Comparison of ENCODE assay signal across 27 cellular contexts in the genomic region with DNA sequence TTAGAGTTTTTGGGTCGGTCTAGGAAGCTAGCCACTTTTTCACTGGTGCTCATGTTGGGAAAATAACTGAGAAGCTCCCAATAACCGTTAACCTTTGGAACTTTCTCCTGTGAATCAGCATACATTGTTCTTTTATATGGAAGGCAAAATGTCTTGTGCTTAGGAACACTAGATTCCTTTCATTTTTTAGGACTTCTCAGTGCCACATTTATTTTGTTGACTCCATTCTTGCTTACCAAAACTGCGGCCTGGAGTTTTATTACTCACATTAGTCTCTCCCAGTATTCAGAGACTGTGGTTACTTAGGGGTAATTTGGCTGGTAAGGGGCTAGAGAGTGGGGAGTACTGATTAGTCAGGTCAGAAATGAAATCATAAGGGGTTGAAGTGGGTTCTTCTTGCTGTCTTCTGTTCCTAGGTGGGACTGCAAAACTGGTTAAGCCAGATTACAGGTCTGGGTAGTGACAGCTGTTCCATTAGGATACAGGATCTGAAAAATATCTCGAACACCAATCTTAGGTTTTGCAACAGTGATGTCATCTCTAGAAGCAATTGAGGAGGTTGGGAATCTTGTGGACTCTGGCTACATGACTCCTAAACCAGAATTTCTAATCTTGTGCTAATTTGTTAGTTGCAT.
DNase-seq lines count a peak whose midpoint lies in the region; ATAC-seq and TF ChIP-seq lines count a peak whose summit lies in the region.
"Had no signal": no experiment of that assay in that cellular context is flagged by ENCODE, and none has a peak within 500 bp of the region (broad histone marks: within the 10 kb centered on the region; RNA-seq: fewer than 3 reads in every experiment).

No MANE protein-coding gene starts in this region.

- H4K20me1 ChIP-seq in GM23338 (replicated peaks; ENCODE audit: insufficient read depth) (no peaks in the 10 kb centered on the region), neural progenitor cell (ENCODE audit: low read depth) (no peaks in the 10 kb centered on the region)

- H3K27me3 ChIP-seq in GM23338 (ENCODE audit: insufficient read depth), result no peaks in the 10 kb centered on the region
- H3K27me3 ChIP-seq in neural progenitor cell, result no peaks in the 10 kb centered on the region
- H3K27me3 ChIP-seq: heart right ventricle, right lobe of liver, upper lobe of right lung had no signal

- H3K79me2 ChIP-seq in GM23338 (replicated peaks; ENCODE audit: insufficient read depth) (no peaks in the 10 kb centered on the region), neural progenitor cell (ENCODE audit: low read depth) (no peaks in the 10 kb centered on the region)

- H3K4me3 ChIP-seq in GM23338 (no peak overlapping the region), neural progenitor cell (no peak overlapping the region)
- H3K4me3 ChIP-seq: HAP-1, heart right ventricle, lung, right lobe of liver, SJCRH30, upper lobe of right lung had no signal

- TF ChIP-seq CTCF in GM23338 (conservative IDR thresholded peaks at IDR 0.05; ENCODE audit: low read depth in 2 of 2) (no peak), neural progenitor cell (IDR thresholded peaks at IDR 0.05) (no peak)

- H3K4me1 ChIP-seq in GM23338 (ENCODE audit: insufficient read depth) (no peaks in the 10 kb centered on the region), neural progenitor cell (peaks cover 8% of the 10 kb centered on the region)
- H3K4me1 ChIP-seq: HAP-1, heart right ventricle, right lobe of liver, SJCRH30, upper lobe of right lung had no signal

- no peaks in the 10 kb centered on the region for H3K4me1 Mint-ChIP-seq in GM23338
- H3K4me1 Mint-ChIP-seq in neural progenitor cell, result no peaks in the 10 kb centered on the region
- H3K4me1 Mint-ChIP-seq: activated CD4-positive, alpha-beta T cell treated with anti-CD3 and anti-CD28 coated beads, Interleukin-2, amount 10 ng/mL, durations not matched to agents 7 days and 5 days; activated CD8-positive, alpha-beta memory T cell treated with anti-CD3 and anti-CD28 coated beads, Interleukin-2, amount 10 ng/mL, durations not matched to agents 7 days and 5 days; stimulated activated memory B cell treated with anti-CD40 and anti-IgM and Interleukin-4, amounts not matched to agents 10 μg/mL and 1 μg/mL and 100 μg/mL, for 72 hours had no signal

- H3F3A ChIP-seq in GM23338 (replicated peaks; ENCODE audit: low read depth), result no peaks in the 10 kb centered on the region
- H3F3A ChIP-seq in neural progenitor cell (ENCODE audit: low read depth), result peaks cover 7% of the 10 kb centered on the region

- H3K4me2 ChIP-seq in GM23338 (no peak overlapping the region), neural progenitor cell (no peak overlapping the region)

- H3K9me3 ChIP-seq in neural progenitor cell (ENCODE audit: low read depth), result no peaks in the 10 kb centered on the region
- H3K9me3 ChIP-seq: HAP-1, right lobe of liver, SJCRH30, upper lobe of right lung had no signal

- H3K9me3 Mint-ChIP-seq in GM23338 (peaks cover 3% of the 10 kb centered on the region; the same call in 1 of the 3 replicates), neural progenitor cell (peaks cover 3% of the 10 kb centered on the region)

- H3K4me3 Mint-ChIP-seq in GM23338, result no peak overlapping the region
- H3K4me3 Mint-ChIP-seq in neural progenitor cell, result no peak overlapping the region
- H3K4me3 Mint-ChIP-seq: activated CD4-positive, alpha-beta T cell treated with anti-CD3 and anti-CD28 coated beads, Interleukin-2, amount 10 ng/mL, durations not matched to agents 7 days and 5 days; activated CD8-positive, alpha-beta memory T cell treated with anti-CD3 and anti-CD28 coated beads, Interleukin-2, amount 10 ng/mL, durations not matched to agents 7 days and 5 days; CD4-positive, alpha-beta T cell; stimulated activated memory B cell treated with anti-CD40 and anti-IgM and Interleukin-4, amounts not matched to agents 10 μg/mL and 1 μg/mL and 100 μg/mL, for 72 hours; WTC11 had no signal

- ATAC-seq in GM23338 (no peak), GM18498 (IDR thresholded peaks at IDR 0.05; ENCODE audit: unreplicated experiment) (no peak)
- ATAC-seq: activated CD8-positive, alpha-beta memory T cell treated with anti-CD3 and anti-CD28 coated beads, Interleukin-2, amount 10 ng/mL, durations not matched to agents 7 days and 5 days; heart right ventricle; right lobe of liver; stimulated activated memory B cell treated with anti-CD40 and anti-IgM and Interleukin-4, amounts not matched to agents 10 μg/mL and 1 μg/mL and 100 μg/mL, for 72 hours; upper lobe of right lung; WTC11 had no signal

- H3K36me3 Mint-ChIP-seq in GM23338 (ENCODE audit: low read depth), result peaks cover 3% of the 10 kb centered on the region; the same call in 1 of the 3 replicates
- H3K36me3 Mint-ChIP-seq in neural progenitor cell, result no peaks in the 10 kb centered on the region
- H3K36me3 Mint-ChIP-seq: activated CD8-positive, alpha-beta memory T cell treated with anti-CD3 and anti-CD28 coated beads, Interleukin-2, amount 10 ng/mL, durations not matched to agents 7 days and 5 days; stimulated activated memory B cell treated with anti-CD40 and anti-IgM and Interleukin-4, amounts not matched to agents 10 μg/mL and 1 μg/mL and 100 μg/mL, for 72 hours had no signal

- no peaks in the 10 kb centered on the region for H3K27me3 Mint-ChIP-seq in GM23338 (ENCODE audit: insufficient read depth, low read depth, poor library complexity)
- H3K27me3 Mint-ChIP-seq in neural progenitor cell (ENCODE audit: insufficient read depth, low read depth), result no peaks in the 10 kb centered on the region
- H3K27me3 Mint-ChIP-seq: activated CD4-positive, alpha-beta T cell treated with anti-CD3 and anti-CD28 coated beads, Interleukin-2, amount 10 ng/mL, durations not matched to agents 7 days and 5 days; activated CD8-positive, alpha-beta memory T cell treated with anti-CD3 and anti-CD28 coated beads, Interleukin-2, amount 10 ng/mL, durations not matched to agents 7 days and 5 days; CD4-positive, alpha-beta T cell; progenitor cell of endocrine pancreas; stimulated activated memory B cell treated with anti-CD40 and anti-IgM and Interleukin-4, amounts not matched to agents 10 μg/mL and 1 μg/mL and 100 μg/mL, for 72 hours had no signal

- DNase-seq in DMS53 treated with DMSO at 0.1 percent for 48 hours (lab: John Stamatoyannopoulos, UW; ENCODE audit: unreplicated experiment), result peak; percentile 6
- no peak for DNase-seq in GM23338 (ENCODE audit: low spot score)
- DNase-seq in astrocyte of the hippocampus (ENCODE audit: low read depth, low spot score), result peak; percentile 35
- DNase-seq in neural progenitor cell (ENCODE audit: low spot score), result no peak
- DNase-seq in nucleus accumbens (lab: John Stamatoyannopoulos, UW), result no peak
- DNase-seq in NCI-H1694 treated with DMSO at 0.1 percent for 48 hours (lab: John Stamatoyannopoulos, UW), result no peak
- DNase-seq: activated CD4-positive, alpha-beta T cell treated with anti-CD3 and anti-CD28 coated beads, Interleukin-2, amount 10 ng/mL, durations not matched to agents 7 days and 5 days; activated CD8-positive, alpha-beta memory T cell treated with anti-CD3 and anti-CD28 coated beads, Interleukin-2, amount 10 ng/mL, durations not matched to agents 7 days and 5 days; activated naive CD4-positive, alpha-beta T cell treated with Interleukin-2 at 50 U/mL for 16 hours; CD4-positive, alpha-beta T cell; foreskin melanocyte; heart right ventricle; KG1; kidney glomerular epithelial cell; NCI-H1694; NCI-H526 treated with DMSO at 0.1 percent for 48 hours; right lobe of liver; stimulated activated CD4-positive, alpha-beta T cell treated with anti-CD3 and anti-CD28 coated beads, Interleukin-4, amount 100 ng/mL, for 4 hours; substantia nigra; upper lobe of right lung had no signal

- H2AFZ ChIP-seq in GM23338, result 0 out of 2 replicates have a peak overlapping the region, but pooled peaks have one; percentile 54
- peak overlapping the region; percentile 3 for H2AFZ ChIP-seq in neural progenitor cell (replicated peaks)

- no peaks in the 10 kb centered on the region; the same call in 1 of the 2 replicates for H3K9me2 ChIP-seq in GM23338 (ENCODE audit: insufficient read depth)

- no peak overlapping the region for H3K27ac ChIP-seq in GM23338 (ENCODE audit: low read depth)
- H3K27ac ChIP-seq in neural progenitor cell, result no peak overlapping the region
- H3K27ac ChIP-seq: heart right ventricle, right lobe of liver, SJCRH30, upper lobe of right lung had no signal

- H3K36me3 ChIP-seq in GM23338 (ENCODE audit: insufficient read depth) (no peaks in the 10 kb centered on the region), neural progenitor cell (no peaks in the 10 kb centered on the region)
- H3K36me3 ChIP-seq: HAP-1, heart right ventricle, right lobe of liver, SJCRH30, upper lobe of right lung had no signal

- no peak overlapping the region for H3K9ac ChIP-seq in neural progenitor cell

- no peak overlapping the region for H3K27ac Mint-ChIP-seq in GM23338
- no peak overlapping the region for H3K27ac Mint-ChIP-seq in neural progenitor cell
- H3K27ac Mint-ChIP-seq: activated CD4-positive, alpha-beta T cell treated with anti-CD3 and anti-CD28 coated beads, Interleukin-2, amount 10 ng/mL, durations not matched to agents 7 days and 5 days; activated CD8-positive, alpha-beta memory T cell treated with anti-CD3 and anti-CD28 coated beads, Interleukin-2, amount 10 ng/mL, durations not matched to agents 7 days and 5 days; CD4-positive, alpha-beta T cell; progenitor cell of endocrine pancreas; stimulated activated memory B cell treated with anti-CD40 and anti-IgM and Interleukin-4, amounts not matched to agents 10 μg/mL and 1 μg/mL and 100 μg/mL, for 72 hours; WTC11 had no signal

TF ChIP-seq in GM23338, 12 proteins besides CTCF, POLR2A, EP300 and RAD21 (continues in another document):
- TF ChIP-seq ETS1 (IDR thresholded peaks at IDR 0.05) (no peak), POLR2AphosphoS5 (IDR thresholded peaks at IDR 0.05; ENCODE audit: low read depth) (no peak), JUNB (IDR thresholded peaks at IDR 0.05; ENCODE audit: unreplicated experiment) (no peak), CREB1 (CRISPR knock-in tag; IDR thresholded peaks at IDR 0.05; ENCODE audit: low read depth) (no peak)

Comparison
In these comparisons a context has a peak if more than half of its experiments do, and no peak if none do; other contexts are left out.
1. DNase-seq: peak in DMS53 treated with DMSO at 0.1 percent for 48 hours (single experiment) and astrocyte of the hippocampus (single experiment); none in GM23338 (single experiment), neural progenitor cell (single experiment), nucleus accumbens (0 of 56) and NCI-H1694 treated with DMSO at 0.1 percent for 48 hours (single experiment).